Comparison of ENCODE assay signal across 1 cellular context in the genomic region with DNA sequence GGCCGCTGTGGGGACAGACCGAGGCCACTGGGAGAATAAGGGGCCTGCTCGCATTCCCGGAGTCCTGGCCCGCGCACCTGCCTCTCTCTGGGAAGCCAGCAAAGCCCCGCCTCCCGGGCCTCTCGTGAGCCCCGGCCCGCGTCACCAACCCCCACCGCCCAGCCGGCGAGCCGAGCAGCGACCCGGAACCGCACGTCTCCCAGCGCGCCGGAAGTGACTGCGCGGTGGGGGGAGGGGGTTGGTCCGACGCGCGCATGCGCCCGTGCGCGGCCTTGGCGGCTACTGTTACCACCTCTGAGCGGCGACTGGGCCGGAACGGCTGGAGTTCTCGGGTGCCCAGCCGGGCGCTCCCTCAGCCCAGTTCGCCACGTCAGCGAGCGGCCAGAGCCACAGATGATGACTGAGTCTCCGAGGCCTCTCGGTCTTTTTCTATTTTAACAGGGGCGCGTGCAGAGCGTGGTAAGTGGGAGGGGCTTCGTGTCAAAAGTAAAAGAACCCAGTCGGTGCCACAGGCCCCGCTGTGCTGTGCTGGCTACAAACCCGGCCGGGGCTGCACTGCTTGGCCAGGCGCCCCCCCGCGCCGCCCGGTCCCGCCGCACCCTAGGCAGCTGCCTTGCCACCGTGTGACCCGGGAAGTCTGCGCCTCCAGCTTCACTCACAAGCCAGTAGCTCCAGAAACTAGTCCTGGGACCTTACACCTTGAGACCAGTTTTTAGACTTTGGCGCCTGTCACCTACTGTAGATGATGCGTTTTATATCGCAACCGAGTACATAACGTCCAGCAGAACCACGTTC.
A peak's percentile ranks its signal among the peaks of the same experiment; 100 is the strongest.
TF ChIP-seq lines count a peak whose summit lies in the region.

A gene with protein sequence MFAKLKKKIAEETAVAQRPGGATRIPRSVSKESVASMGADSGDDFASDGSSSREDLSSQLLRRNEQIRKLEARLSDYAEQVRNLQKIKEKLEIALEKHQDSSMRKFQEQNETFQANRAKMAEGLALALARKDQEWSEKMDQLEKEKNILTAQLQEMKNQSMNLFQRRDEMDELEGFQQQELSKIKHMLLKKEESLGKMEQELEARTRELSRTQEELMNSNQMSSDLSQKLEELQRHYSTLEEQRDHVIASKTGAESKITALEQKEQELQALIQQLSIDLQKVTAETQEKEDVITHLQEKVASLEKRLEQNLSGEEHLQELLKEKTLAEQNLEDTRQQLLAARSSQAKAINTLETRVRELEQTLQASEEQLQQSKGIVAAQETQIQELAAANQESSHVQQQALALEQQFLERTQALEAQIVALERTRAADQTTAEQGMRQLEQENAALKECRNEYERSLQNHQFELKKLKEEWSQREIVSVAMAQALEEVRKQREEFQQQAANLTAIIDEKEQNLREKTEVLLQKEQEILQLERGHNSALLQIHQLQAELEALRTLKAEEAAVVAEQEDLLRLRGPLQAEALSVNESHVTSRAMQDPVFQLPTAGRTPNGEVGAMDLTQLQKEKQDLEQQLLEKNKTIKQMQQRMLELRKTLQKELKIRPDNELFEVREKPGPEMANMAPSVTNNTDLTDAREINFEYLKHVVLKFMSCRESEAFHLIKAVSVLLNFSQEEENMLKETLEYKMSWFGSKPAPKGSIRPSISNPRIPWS (minus strand): TSS at position 190 of the 795 bp plus-strand sequence. CDS start 2,372 bp downstream, outside the sequence.

TF ChIP-seq in HepG2, 621 proteins besides CTCF, POLR2A, EP300 and RAD21 (continued from another document and continues in another):
- TF ChIP-seq, protein P1, sequence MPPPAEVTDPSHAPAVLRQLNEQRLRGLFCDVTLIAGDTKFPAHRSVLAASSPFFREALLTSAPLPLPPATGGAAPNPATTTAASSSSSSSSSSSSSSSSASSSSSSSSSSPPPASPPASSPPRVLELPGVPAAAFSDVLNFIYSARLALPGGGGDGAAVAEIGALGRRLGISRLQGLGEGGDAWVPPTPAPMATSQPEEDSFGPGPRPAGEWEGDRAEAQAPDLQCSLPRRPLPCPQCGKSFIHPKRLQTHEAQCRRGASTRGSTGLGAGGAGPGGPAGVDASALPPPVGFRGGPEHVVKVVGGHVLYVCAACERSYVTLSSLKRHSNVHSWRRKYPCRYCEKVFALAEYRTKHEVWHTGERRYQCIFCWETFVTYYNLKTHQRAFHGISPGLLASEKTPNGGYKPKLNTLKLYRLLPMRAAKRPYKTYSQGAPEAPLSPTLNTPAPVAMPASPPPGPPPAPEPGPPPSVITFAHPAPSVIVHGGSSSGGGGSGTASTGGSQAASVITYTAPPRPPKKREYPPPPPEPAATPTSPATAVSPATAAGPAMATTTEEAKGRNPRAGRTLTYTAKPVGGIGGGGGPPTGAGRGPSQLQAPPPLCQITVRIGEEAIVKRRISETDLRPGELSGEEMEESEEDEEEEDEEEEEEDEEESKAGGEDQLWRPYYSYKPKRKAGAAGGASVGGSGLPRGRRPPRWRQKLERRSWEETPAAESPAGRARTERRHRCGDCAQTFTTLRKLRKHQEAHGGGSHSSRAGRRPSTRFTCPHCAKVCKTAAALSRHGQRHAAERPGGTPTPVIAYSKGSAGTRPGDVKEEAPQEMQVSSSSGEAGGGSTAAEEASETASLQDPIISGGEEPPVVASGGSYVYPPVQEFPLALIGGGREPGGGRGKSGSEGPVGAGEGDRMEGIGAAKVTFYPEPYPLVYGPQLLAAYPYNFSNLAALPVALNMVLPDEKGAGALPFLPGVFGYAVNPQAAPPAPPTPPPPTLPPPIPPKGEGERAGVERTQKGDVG (CRISPR knock-in tag; IDR thresholded peaks at IDR 0.05; ENCODE audit: borderline replicate concordance) = no peak
- TF ChIP-seq ZNF572 (CRISPR knock-in tag; IDR thresholded peaks at IDR 0.05) = no peak
- no peak for TF ChIP-seq XRCC5 (optimal IDR thresholded peaks at IDR 0.05; ENCODE audit: low read length)
- no peak for TF ChIP-seq NR3C1 (CRISPR knock-in tag; IDR thresholded peaks at IDR 0.05)
- TF ChIP-seq, protein P2, sequence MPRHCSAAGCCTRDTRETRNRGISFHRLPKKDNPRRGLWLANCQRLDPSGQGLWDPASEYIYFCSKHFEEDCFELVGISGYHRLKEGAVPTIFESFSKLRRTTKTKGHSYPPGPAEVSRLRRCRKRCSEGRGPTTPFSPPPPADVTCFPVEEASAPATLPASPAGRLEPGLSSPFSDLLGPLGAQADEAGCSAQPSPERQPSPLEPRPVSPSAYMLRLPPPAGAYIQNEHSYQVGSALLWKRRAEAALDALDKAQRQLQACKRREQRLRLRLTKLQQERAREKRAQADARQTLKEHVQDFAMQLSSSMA (CRISPR knock-in tag; IDR thresholded peaks at IDR 0.05) = no peak
- peak; percentile 79 for TF ChIP-seq ZNF430 (CRISPR knock-in tag; IDR thresholded peaks at IDR 0.05)
- TF ChIP-seq ETV5 (CRISPR knock-in tag; IDR thresholded peaks at IDR 0.05; ENCODE audit: borderline replicate concordance) = peak; percentile 93
- TF ChIP-seq, protein P3, sequence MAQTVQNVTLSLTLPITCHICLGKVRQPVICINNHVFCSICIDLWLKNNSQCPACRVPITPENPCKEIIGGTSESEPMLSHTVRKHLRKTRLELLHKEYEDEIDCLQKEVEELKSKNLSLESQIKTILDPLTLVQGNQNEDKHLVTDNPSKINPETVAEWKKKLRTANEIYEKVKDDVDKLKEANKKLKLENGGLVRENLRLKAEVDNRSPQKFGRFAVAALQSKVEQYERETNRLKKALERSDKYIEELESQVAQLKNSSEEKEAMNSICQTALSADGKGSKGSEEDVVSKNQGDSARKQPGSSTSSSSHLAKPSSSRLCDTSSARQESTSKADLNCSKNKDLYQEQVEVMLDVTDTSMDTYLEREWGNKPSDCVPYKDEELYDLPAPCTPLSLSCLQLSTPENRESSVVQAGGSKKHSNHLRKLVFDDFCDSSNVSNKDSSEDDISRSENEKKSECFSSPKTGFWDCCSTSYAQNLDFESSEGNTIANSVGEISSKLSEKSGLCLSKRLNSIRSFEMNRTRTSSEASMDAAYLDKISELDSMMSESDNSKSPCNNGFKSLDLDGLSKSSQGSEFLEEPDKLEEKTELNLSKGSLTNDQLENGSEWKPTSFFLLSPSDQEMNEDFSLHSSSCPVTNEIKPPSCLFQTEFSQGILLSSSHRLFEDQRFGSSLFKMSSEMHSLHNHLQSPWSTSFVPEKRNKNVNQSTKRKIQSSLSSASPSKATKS (CRISPR knock-in tag; IDR thresholded peaks at IDR 0.05) = no peak
- no peak for TF ChIP-seq ATM (IDR thresholded peaks at IDR 0.05; ENCODE audit: borderline replicate concordance)
- TF ChIP-seq RFX1 (IDR thresholded peaks at IDR 0.05) = no peak
- TF ChIP-seq XBP1 (CRISPR knock-in tag; IDR thresholded peaks at IDR 0.05) = peak; percentile 92
- TF ChIP-seq, protein P4, sequence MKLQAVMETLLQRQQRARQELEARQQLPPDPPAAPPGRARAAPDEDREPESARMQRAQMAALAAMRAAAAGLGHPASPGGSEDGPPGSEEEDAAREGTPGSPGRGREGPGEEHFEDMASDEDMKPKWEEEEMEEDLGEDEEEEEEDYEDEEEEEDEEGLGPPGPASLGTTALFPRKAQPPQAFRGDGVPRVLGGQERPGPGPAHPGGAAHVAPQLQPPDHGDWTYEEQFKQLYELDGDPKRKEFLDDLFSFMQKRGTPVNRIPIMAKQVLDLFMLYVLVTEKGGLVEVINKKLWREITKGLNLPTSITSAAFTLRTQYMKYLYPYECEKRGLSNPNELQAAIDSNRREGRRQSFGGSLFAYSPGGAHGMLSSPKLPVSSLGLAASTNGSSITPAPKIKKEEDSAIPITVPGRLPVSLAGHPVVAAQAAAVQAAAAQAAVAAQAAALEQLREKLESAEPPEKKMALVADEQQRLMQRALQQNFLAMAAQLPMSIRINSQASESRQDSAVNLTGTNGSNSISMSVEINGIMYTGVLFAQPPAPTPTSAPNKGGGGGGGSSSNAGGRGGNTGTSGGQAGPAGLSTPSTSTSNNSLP (IDR thresholded peaks at IDR 0.05; ENCODE audit: low read depth, low read length) = peak; percentile 11; the same call in 1 of the 2 replicates
- TF ChIP-seq RBM22 (optimal IDR thresholded peaks at IDR 0.05; ENCODE audit: low read length) = no peak
- TF ChIP-seq TCF7L2 (IDR thresholded peaks at IDR 0.05; ENCODE audit: low read depth, low read length) = no peak
- TF ChIP-seq DMAP1 (CRISPR knock-in tag; IDR thresholded peaks at IDR 0.05) = peak; percentile 94
- TF ChIP-seq, protein P5, sequence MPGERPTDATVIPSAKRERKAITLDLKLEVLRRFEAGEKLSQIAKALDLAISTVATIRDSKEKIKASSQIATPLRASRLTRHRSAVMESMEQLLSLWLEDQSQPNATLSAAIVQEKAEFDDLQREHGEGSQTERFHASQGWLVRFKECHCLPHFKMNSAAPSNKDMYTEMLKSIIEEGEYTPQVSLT (CRISPR knock-in tag; IDR thresholded peaks at IDR 0.05; ENCODE audit: borderline replicate concordance, low read depth) = no peak
- TF ChIP-seq SOX13 (IDR thresholded peaks at IDR 0.05) = no peak
- peak in 1 of 2 experiments; percentile 66; a peak in 1 of 4 replicates for TF ChIP-seq SOX13 (CRISPR knock-in tag; conservative IDR thresholded peaks at IDR 0.05 in 1 of 2, IDR thresholded peaks at IDR 0.05 in 1 of 2)
- TF ChIP-seq ZFX (CRISPR knock-in tag; IDR thresholded peaks at IDR 0.05; ENCODE audit: low read depth) = peak; percentile 95
- TF ChIP-seq, protein P6, sequence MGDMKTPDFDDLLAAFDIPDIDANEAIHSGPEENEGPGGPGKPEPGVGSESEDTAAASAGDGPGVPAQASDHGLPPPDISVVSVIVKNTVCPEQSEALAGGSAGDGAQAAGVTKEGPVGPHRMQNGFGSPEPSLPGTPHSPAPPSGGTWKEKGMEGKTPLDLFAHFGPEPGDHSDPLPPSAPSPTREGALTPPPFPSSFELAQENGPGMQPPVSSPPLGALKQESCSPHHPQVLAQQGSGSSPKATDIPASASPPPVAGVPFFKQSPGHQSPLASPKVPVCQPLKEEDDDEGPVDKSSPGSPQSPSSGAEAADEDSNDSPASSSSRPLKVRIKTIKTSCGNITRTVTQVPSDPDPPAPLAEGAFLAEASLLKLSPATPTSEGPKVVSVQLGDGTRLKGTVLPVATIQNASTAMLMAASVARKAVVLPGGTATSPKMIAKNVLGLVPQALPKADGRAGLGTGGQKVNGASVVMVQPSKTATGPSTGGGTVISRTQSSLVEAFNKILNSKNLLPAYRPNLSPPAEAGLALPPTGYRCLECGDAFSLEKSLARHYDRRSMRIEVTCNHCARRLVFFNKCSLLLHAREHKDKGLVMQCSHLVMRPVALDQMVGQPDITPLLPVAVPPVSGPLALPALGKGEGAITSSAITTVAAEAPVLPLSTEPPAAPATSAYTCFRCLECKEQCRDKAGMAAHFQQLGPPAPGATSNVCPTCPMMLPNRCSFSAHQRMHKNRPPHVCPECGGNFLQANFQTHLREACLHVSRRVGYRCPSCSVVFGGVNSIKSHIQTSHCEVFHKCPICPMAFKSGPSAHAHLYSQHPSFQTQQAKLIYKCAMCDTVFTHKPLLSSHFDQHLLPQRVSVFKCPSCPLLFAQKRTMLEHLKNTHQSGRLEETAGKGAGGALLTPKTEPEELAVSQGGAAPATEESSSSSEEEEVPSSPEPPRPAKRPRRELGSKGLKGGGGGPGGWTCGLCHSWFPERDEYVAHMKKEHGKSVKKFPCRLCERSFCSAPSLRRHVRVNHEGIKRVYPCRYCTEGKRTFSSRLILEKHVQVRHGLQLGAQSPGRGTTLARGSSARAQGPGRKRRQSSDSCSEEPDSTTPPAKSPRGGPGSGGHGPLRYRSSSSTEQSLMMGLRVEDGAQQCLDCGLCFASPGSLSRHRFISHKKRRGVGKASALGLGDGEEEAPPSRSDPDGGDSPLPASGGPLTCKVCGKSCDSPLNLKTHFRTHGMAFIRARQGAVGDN (CRISPR knock-in tag; IDR thresholded peaks at IDR 0.05) = peak; percentile 93
- TF ChIP-seq SRSF9 (IDR thresholded peaks at IDR 0.05; ENCODE audit: borderline replicate concordance, insufficient read depth, low read depth, low read length, poor library complexity, severe bottlenecking) = no peak
- no peak for TF ChIP-seq ZNF282 (IDR thresholded peaks at IDR 0.05; ENCODE audit: partially characterized antibody)
- TF ChIP-seq, protein P7, sequence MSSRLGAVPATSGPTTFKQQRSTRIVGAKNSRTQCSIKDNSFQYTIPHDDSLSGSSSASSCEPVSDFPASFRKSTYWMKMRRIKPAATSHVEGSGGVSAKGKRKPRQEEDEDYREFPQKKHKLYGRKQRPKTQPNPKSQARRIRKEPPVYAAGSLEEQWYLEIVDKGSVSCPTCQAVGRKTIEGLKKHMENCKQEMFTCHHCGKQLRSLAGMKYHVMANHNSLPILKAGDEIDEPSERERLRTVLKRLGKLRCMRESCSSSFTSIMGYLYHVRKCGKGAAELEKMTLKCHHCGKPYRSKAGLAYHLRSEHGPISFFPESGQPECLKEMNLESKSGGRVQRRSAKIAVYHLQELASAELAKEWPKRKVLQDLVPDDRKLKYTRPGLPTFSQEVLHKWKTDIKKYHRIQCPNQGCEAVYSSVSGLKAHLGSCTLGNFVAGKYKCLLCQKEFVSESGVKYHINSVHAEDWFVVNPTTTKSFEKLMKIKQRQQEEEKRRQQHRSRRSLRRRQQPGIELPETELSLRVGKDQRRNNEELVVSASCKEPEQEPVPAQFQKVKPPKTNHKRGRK (CRISPR knock-in tag; IDR thresholded peaks at IDR 0.05) = no peak
- TF ChIP-seq, protein P8, sequence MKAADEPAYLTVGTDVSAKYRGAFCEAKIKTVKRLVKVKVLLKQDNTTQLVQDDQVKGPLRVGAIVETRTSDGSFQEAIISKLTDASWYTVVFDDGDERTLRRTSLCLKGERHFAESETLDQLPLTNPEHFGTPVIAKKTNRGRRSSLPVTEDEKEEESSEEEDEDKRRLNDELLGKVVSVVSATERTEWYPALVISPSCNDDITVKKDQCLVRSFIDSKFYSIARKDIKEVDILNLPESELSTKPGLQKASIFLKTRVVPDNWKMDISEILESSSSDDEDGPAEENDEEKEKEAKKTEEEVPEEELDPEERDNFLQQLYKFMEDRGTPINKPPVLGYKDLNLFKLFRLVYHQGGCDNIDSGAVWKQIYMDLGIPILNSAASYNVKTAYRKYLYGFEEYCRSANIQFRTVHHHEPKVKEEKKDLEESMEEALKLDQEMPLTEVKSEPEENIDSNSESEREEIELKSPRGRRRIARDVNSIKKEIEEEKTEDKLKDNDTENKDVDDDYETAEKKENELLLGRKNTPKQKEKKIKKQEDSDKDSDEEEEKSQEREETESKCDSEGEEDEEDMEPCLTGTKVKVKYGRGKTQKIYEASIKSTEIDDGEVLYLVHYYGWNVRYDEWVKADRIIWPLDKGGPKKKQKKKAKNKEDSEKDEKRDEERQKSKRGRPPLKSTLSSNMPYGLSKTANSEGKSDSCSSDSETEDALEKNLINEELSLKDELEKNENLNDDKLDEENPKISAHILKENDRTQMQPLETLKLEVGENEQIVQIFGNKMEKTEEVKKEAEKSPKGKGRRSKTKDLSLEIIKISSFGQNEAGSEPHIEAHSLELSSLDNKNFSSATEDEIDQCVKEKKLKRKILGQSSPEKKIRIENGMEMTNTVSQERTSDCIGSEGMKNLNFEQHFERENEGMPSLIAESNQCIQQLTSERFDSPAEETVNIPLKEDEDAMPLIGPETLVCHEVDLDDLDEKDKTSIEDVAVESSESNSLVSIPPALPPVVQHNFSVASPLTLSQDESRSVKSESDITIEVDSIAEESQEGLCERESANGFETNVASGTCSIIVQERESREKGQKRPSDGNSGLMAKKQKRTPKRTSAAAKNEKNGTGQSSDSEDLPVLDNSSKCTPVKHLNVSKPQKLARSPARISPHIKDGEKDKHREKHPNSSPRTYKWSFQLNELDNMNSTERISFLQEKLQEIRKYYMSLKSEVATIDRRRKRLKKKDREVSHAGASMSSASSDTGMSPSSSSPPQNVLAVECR (CRISPR knock-in tag; IDR thresholded peaks at IDR 0.05; ENCODE audit: borderline replicate concordance) = peak; percentile 89; the same call in 1 of the 2 replicates
- TF ChIP-seq JUNB (CRISPR knock-in tag; IDR thresholded peaks at IDR 0.05; ENCODE audit: borderline replicate concordance) = no peak
- TF ChIP-seq NFE2L2 (IDR thresholded peaks at IDR 0.05; ENCODE audit: low read length) = no peak
- peak; percentile 16; the same call in 1 of the 2 replicates for TF ChIP-seq HMG20A (CRISPR knock-in tag; IDR thresholded peaks at IDR 0.05; ENCODE audit: borderline replicate concordance)
- TF ChIP-seq ZNF772 (CRISPR knock-in tag; IDR thresholded peaks at IDR 0.05) = peak; percentile 56; the same call in 1 of the 2 replicates
- TF ChIP-seq RXRA (CRISPR knock-in tag; IDR thresholded peaks at IDR 0.05) = peak; percentile 80
- peak; percentile 51; the same call in 1 of the 2 replicates for TF ChIP-seq ZNF235 (CRISPR knock-in tag; IDR thresholded peaks at IDR 0.05; ENCODE audit: borderline replicate concordance)
- no peak for TF ChIP-seq ZNF230 (CRISPR knock-in tag; IDR thresholded peaks at IDR 0.05)
